In genomic region chr19:2604747-2605329, GRCh38 we compare ENCODE assay signal across 16 cellular contexts.
DNase-seq lines count a peak whose midpoint lies in the region; ATAC-seq and TF ChIP-seq lines count a peak whose summit lies in the region.
"Had no signal": no experiment of that assay in that cellular context is flagged by ENCODE, and none has a peak within 500 bp of the region (broad histone marks: within the 10 kb centered on the region; RNA-seq: fewer than 3 reads in every experiment).

No MANE protein-coding gene starts in this region.

- no peaks in the 10 kb centered on the region for H4K20me1 ChIP-seq in IMR-90 (ENCODE audit: insufficient read depth, low read length)

- no peaks in the 10 kb centered on the region for H3K36me3 ChIP-seq in IMR-90 (ENCODE audit: control insufficient read depth, insufficient read depth, low read length)
- H3K36me3 ChIP-seq in transverse colon: no peaks in the 10 kb centered on the region

- no peak overlapping the region for H3K9ac ChIP-seq in IMR-90 (ENCODE audit: low read depth, low read length)
- H3K9ac ChIP-seq: BLaER1 treated with 17β-estradiol and CSF1 and Interleukin-3, amounts not matched to agents 10 nM and 100 nM had no signal

- H3K4me1 ChIP-seq in IMR-90 (ENCODE audit: control insufficient read depth, insufficient read depth, low read length) (no peaks in the 10 kb centered on the region; the same call in 1 of the 2 replicates), transverse colon (peaks cover 4 to 20% (median 13%) of the 10 kb centered on the region in 4 donors)

- TF ChIP-seq POLR2A in IMR-90 (IDR thresholded peaks at IDR 0.05; ENCODE audit: low read depth, low read length) (no peak), transverse colon (IDR thresholded peaks at IDR 0.05) (no peak)

- no peak overlapping the region for H2BK15ac ChIP-seq in IMR-90 (ENCODE audit: low read depth, low read length)

- no peak for TF ChIP-seq EP300 in transverse colon (IDR thresholded peaks at IDR 0.05; ENCODE audit: low read depth)

- H3K9me3 ChIP-seq in IMR-90 (ENCODE audit: control insufficient read depth, insufficient read depth, low read length): 0 out of 2 replicates have a peak, but pooled peaks cover 1% of the 10 kb centered on the region
- H3K9me3 ChIP-seq in transverse colon: no peaks in the 10 kb centered on the region

- intact Hi-C loops in IMR-90 (cut with micrococcal nuclease) (no loop called here), sciatic nerve (cut with DNase I) (no loop called here), transverse colon (cut with DNase I; ENCODE audit: low total_unique reads) (loop anchor here (10.0 kb wide), 1 partner anchor 60 kb away; no protein-coding TSS in a partner anchor)

- no peaks in the 10 kb centered on the region for H3K9me1 ChIP-seq in IMR-90 (ENCODE audit: insufficient read depth, low read length)

- H2BK5ac ChIP-seq in IMR-90 (ENCODE audit: low read depth, low read length, poor library complexity, severe bottlenecking): no peak overlapping the region

- H4K8ac ChIP-seq in IMR-90 (ENCODE audit: low read depth in 2 of 2, low read length in 2 of 2): no peak overlapping the region

- no peak overlapping the region for H2BK20ac ChIP-seq in IMR-90 (ENCODE audit: low read depth, low read length)

- no peak overlapping the region for H4K91ac ChIP-seq in IMR-90 (ENCODE audit: insufficient read depth, low read depth, low read length)

- no TSS peak for BruUV-seq in IMR-90 (replicated peaks; lab: Mats Ljungman, UMichigan)

- H3K79me1 ChIP-seq in IMR-90 (ENCODE audit: low read depth in 1 of 2, low read length in 2 of 2): peaks cover 0 to 3% of the 10 kb centered on the region in 2 experiments; a peak in 1 of 4 replicates

- dilution Hi-C loops in IMR-90 (cut with HindIII; ENCODE audit: low sequenced_read_pairs, unreplicated experiment): no loop called here

- H3K14ac ChIP-seq in IMR-90 (replicated peaks; ENCODE audit: low read depth, low read length): no peak overlapping the region

- no peak for ATAC-seq in IMR-90 (ENCODE audit: low read depth)
- no peak for ATAC-seq in sciatic nerve
- ATAC-seq: GM12878 had no signal

- TF ChIP-seq RAD21 in IMR-90 (IDR thresholded peaks at IDR 0.05; ENCODE audit: low read length): no peak

- no peak overlapping the region for H2BK120ac ChIP-seq in IMR-90 (ENCODE audit: low read depth, low read length)

- H4K5ac ChIP-seq in IMR-90 (ENCODE audit: low read depth, low read length): no peak overlapping the region

- DNase-seq in activated effector memory CD4-positive, alpha-beta T cell treated with anti-CD3 and anti-CD28 coated beads, Interleukin-2, amount 50 U/mL, for 16 hours: peak; percentile 19
- DNase-seq in activated effector memory CD4-positive, alpha-beta T cell treated with Interleukin-2 at 50 U/mL for 16 hours: no peak
- DNase-seq in IMR-90 (no peak), coronary artery (ENCODE audit: low spot score) (peak; percentile 61), sciatic nerve (ENCODE audit: low spot score) (peak; percentile 17), transverse colon (no peak), NCI-H1694 (lab: John Stamatoyannopoulos, UW) (no peak), glomerular visceral epithelial cell (ENCODE audit: extremely low spot score) (no peak)
- DNase-seq: ACHN; Calu3; CD4-positive, CD25-positive, alpha-beta regulatory T cell; DMS79; GOT3; H9 had no signal

- no peak overlapping the region for H3K56ac ChIP-seq in IMR-90 (ENCODE audit: extremely low read depth, insufficient read depth, low read length)

- no peak overlapping the region for H2AK9ac ChIP-seq in IMR-90 (replicated peaks; ENCODE audit: low read depth, low read length, poor library complexity)

- H3K27ac ChIP-seq in IMR-90 (ENCODE audit: insufficient read depth, low read length) (no peak overlapping the region), coronary artery (peak overlapping the region; percentile 46 to 84), transverse colon (peak overlapping the region in 1 of 4 donors; percentile 91)
- H3K27ac ChIP-seq: BLaER1 treated with 17β-estradiol and CSF1 and Interleukin-3, amounts not matched to agents 10 nM and 100 nM had no signal

- no peak overlapping the region for H3K4ac ChIP-seq in IMR-90 (ENCODE audit: low read depth, low read length)

- no peak overlapping the region for H2AFZ ChIP-seq in IMR-90 (replicated peaks; ENCODE audit: low read length, poor library complexity)

- no peak for TF ChIP-seq CTCF in IMR-90 (conservative IDR thresholded peaks at IDR 0.05; ENCODE audit: low read depth, low read length)
- no peak for TF ChIP-seq CTCF in coronary artery (IDR thresholded peaks at IDR 0.05)
- no peak for TF ChIP-seq CTCF in transverse colon (IDR thresholded peaks at IDR 0.05)

- POLR2A ChIA-PET in IMR-90 (lab: Charles Lee; ENCODE audit: unreplicated experiment): no interaction called here

- H3K4me2 ChIP-seq in IMR-90 (ENCODE audit: low read depth, low read length): no peak overlapping the region

- H3K27me3 ChIP-seq in IMR-90 (ENCODE audit: control insufficient read depth, insufficient read depth, low read length) (peaks cover 8% of the 10 kb centered on the region), transverse colon (no peaks in the 10 kb centered on the region)
- H3K27me3 ChIP-seq: BLaER1 treated with 17β-estradiol and CSF1 and Interleukin-3, amounts not matched to agents 10 nM and 100 nM had no signal

- H3K23ac ChIP-seq in IMR-90 (ENCODE audit: low read depth, low read length): no peak overlapping the region

- H3K4me3 ChIP-seq in IMR-90 (ENCODE audit: insufficient read depth, low read depth, low read length) (no peak overlapping the region), coronary artery (no peak overlapping the region), transverse colon (no peak overlapping the region)
- H3K4me3 ChIP-seq: BLaER1 treated with 17β-estradiol and CSF1 and Interleukin-3, amounts not matched to agents 10 nM and 100 nM; GM12878 had no signal

- H3K18ac ChIP-seq in IMR-90 (ENCODE audit: low read depth, low read length): no peak overlapping the region

- in situ Hi-C loops in IMR-90 (cut with MboI; ENCODE audit: low sequenced_read_pairs): no loop called here
- in situ Hi-C loops in transverse colon (cut with MboI; ENCODE audit: low pct_ligation_motif_present in 1 of 4, low pct_unique_long_range_greater_than_20kb in 1 of 4, low sequenced_read_pairs in 3 of 4): loop anchor here in 1 of 4 donors (25.0 kb wide), 1 partner anchor 293 kb away; the partner anchor contains the start of gene LINGO3

- no CpG with 5 or more reads among the region's 8 CpGs for WGBS in IMR-90 (ENCODE audit: extremely low coverage in 2 of 2, insufficient read length in 1 of 2), 2 experiments
- 93 to 95% methylated on average over 5 to 8 of the region's 8 CpGs for WGBS in transverse colon (ENCODE audit: low coverage in 1 of 2), 2 donors

- CTCF ChIA-PET in IMR-90 (lab: Yijun Ruan, JAX): no interaction called here

- peak overlapping the region; percentile 28; the same call in 1 of the 2 replicates for H2AK5ac ChIP-seq in IMR-90 (ENCODE audit: low read depth, low read length)

TF ChIP-seq in IMR-90, 13 proteins besides CTCF, POLR2A, EP300 and RAD21:
- TF ChIP-seq RFX5 (IDR thresholded peaks at IDR 0.05; ENCODE audit: low read depth, low read length) (no peak), MXI1 (IDR thresholded peaks at IDR 0.05; ENCODE audit: borderline replicate concordance, low read depth, low read length) (no peak), FOS (IDR thresholded peaks at IDR 0.05; ENCODE audit: low read depth, low read length) (no peak), MAZ (IDR thresholded peaks at IDR 0.05; ENCODE audit: borderline replicate concordance, low read depth, low read length) (no peak), CEBPB (IDR thresholded peaks at IDR 0.05; ENCODE audit: low read depth, low read length) (no peak), MAFK (IDR thresholded peaks at IDR 0.05; ENCODE audit: low read depth, low read length) (no peak), NFE2L2 (IDR thresholded peaks at IDR 0.05; ENCODE audit: low read depth, low read length) (no peak), SMC3 (IDR thresholded peaks at IDR 0.05; ENCODE audit: low read depth, low read length) (no peak)

Comparison
In these comparisons a context has a peak if more than half of its experiments do, and no peak if none do; other contexts are left out.
1. DNase-seq: peak in activated effector memory CD4-positive, alpha-beta T cell treated with anti-CD3 and anti-CD28 coated beads, Interleukin-2, amount 50 U/mL, for 16 hours (single experiment), coronary artery (single experiment) and sciatic nerve (single experiment); none in activated effector memory CD4-positive, alpha-beta T cell treated with Interleukin-2 at 50 U/mL for 16 hours (single experiment), IMR-90 (single experiment), transverse colon (single experiment), NCI-H1694 (single experiment) and glomerular visceral epithelial cell (single experiment).